Comparison of ENCODE assay signal across 7 cellular contexts in the genomic region with DNA sequence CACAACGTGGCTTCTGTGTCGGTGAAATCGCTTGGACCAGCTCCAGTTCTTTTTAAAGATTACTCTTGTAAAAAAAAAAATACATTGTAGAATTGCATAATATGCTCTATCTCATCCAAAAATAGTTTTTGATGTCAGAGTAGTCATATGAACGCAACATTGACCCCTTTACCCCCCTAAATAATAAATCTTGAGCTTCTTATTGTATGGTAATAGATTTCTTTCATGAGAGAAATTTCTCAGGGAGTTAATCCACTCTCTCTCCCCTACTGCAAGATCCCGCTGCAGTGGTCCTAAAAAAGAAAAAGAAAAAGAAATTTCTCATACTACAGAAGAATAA. TPM values are rescaled to one million over a fixed set of nuclear protein-coding genes. Genes with fewer than 3 reads are reported as not detected.
DNase-seq lines count a peak whose midpoint lies in the region; ATAC-seq and TF ChIP-seq lines count a peak whose summit lies in the region.

No MANE protein-coding gene starts in this region.

- no peak for TF ChIP-seq CTCF in ascending aorta (IDR thresholded peaks at IDR 0.05)
- TF ChIP-seq CTCF in kidney epithelial cell (IDR thresholded peaks at IDR 0.05; ENCODE audit: insufficient read depth, low read length, poor library complexity, severe bottlenecking) = no peak

- WGBS in HUES64 = 6% methylated on average over 3 of the region's 5 CpGs

- intact Hi-C loops in ascending aorta (cut with DNase I) = no loop called here

- peaks cover 36% of the 10 kb centered on the region for H3K4me1 ChIP-seq in HUES64 (ENCODE audit: insufficient read depth, low read length)
- peaks cover 9 to 12% of the 10 kb centered on the region in 2 donors for H3K4me1 ChIP-seq in ascending aorta
- peaks cover 20% of the 10 kb centered on the region for H3K4me1 ChIP-seq in stomach smooth muscle (ENCODE audit: control insufficient read depth, insufficient read depth, low read length)

- no peak for DNase-seq in ascending aorta (ENCODE audit: low spot score in 2 of 2)
- no peak for DNase-seq in kidney epithelial cell (ENCODE audit: low read depth)
- no peak for DNase-seq in stimulated activated CD4-positive, alpha-beta T cell treated with anti-CD3 and anti-CD28 coated beads, Interleukin-15, amount 100 ng/mL, for 24 hours

- H3K27ac ChIP-seq in HUES64 (ENCODE audit: low read depth, low read length) = no peak overlapping the region
- peak overlapping the region in 1 of 2 donors; percentile 72 for H3K27ac ChIP-seq in ascending aorta
- no peak overlapping the region for H3K27ac ChIP-seq in stomach smooth muscle (ENCODE audit: low read length)

- ATAC-seq in HG02588 (IDR thresholded peaks at IDR 0.05; ENCODE audit: unreplicated experiment) = no peak
- ATAC-seq in GM21390 (IDR thresholded peaks at IDR 0.05; ENCODE audit: unreplicated experiment) = no peak

- peaks cover 4% of the 10 kb centered on the region; the same call in 1 of the 2 replicates for H3K9me3 ChIP-seq in HUES64 (ENCODE audit: insufficient read depth, low read depth, low read length)
- peaks cover 0 to 4% of the 10 kb centered on the region in 2 donors for H3K9me3 ChIP-seq in ascending aorta
- H3K9me3 ChIP-seq in stomach smooth muscle (ENCODE audit: control insufficient read depth in 2 of 2, low read length in 2 of 2) = no peaks in the 10 kb centered on the region

- H3K27me3 ChIP-seq in HUES64 (ENCODE audit: insufficient read depth, low read length) (peaks cover 50% of the 10 kb centered on the region), ascending aorta (no peaks in the 10 kb centered on the region), kidney epithelial cell (ENCODE audit: control insufficient read depth, insufficient read depth, low read length) (peaks cover 11% of the 10 kb centered on the region), stomach smooth muscle (ENCODE audit: control insufficient read depth in 1 of 2, insufficient read depth in 2 of 2, low read length in 2 of 2) (peaks cover 14 to 18% of the 10 kb centered on the region in 2 donors)

- H3K36me3 ChIP-seq in HUES64 (ENCODE audit: insufficient read depth, low read length) (no peaks in the 10 kb centered on the region), ascending aorta (no peaks in the 10 kb centered on the region), kidney epithelial cell (ENCODE audit: control insufficient read depth, insufficient read depth, low read length) (no peaks in the 10 kb centered on the region), stomach smooth muscle (ENCODE audit: control insufficient read depth in 2 of 2, insufficient read depth in 2 of 2, low read length in 2 of 2) (no peaks in the 10 kb centered on the region)

- H3K4me3 ChIP-seq in HUES64 (ENCODE audit: low read length) (peak overlapping the region; percentile 65), ascending aorta (peak overlapping the region; percentile 56 to 74), kidney epithelial cell (ENCODE audit: low read depth, low read length) (peak overlapping the region; percentile 61), stomach smooth muscle (ENCODE audit: low read length in 2 of 2) (peak overlapping the region; percentile 69 to 75)

- H3K9ac ChIP-seq in HUES64 (ENCODE audit: low read depth, low read length) = no peak overlapping the region
- H3K9ac ChIP-seq in stomach smooth muscle (ENCODE audit: low read length in 2 of 2) = peak overlapping the region; percentile 9 to 29

RNA-seq across cellular contexts. Expression of gene PAIP2B, which starts 50.2 kb away (rescaled TPM):
- polyA plus RNA-seq in HUES64 (2013, experiment 1 of 2) = 5.8 TPM
- polyA plus RNA-seq in HUES64 (2013, experiment 2 of 2) = 7.7 TPM
- 0.32 TPM for total RNA-seq in ascending aorta
- 1.9 and 2.9 TPM in 2 replicates for total RNA-seq in kidney epithelial cell

RNA-seq across cellular contexts. Expression of gene ZNF638, which starts 54.5 kb away (rescaled TPM):
- polyA plus RNA-seq in HUES64 (2013, experiment 1 of 2) = 81.1 TPM
- polyA plus RNA-seq in HUES64 (2013, experiment 2 of 2) = 93.8 TPM
- total RNA-seq in ascending aorta (56.0 TPM), kidney epithelial cell (95.2 and 109 TPM in 2 replicates)
